ENCODE assay signal across 19 cellular contexts in genomic region chr13:39159971-39160370, GRCh38.
"Had no signal": no experiment of that assay in that cellular context is flagged by ENCODE, and none has a peak within 500 bp of the region (broad histone marks: within the 10 kb centered on the region; RNA-seq: fewer than 3 reads in every experiment).

No MANE protein-coding gene starts in this region.

- ATAC-seq: left colon; lower lobe of right lung; mucosa of descending colon; right lobe of liver; stimulated activated naive CD8-positive, alpha-beta T cell treated with anti-CD3 and anti-CD28 coated beads, Interleukin-15, amount 100 ng/mL, for 72 hours had no signal

- DNase-seq: activated CD4-positive, alpha-beta T cell treated with anti-CD3 and anti-CD28 coated beads, Interleukin-2, amount 10 ng/mL, durations not matched to agents 7 days and 5 days; activated CD4-positive, CD25-positive, alpha-beta regulatory T cell treated with anti-CD3 and anti-CD28 coated beads, Interleukin-2, amount 50 U/mL, for 72 hours; activated gamma-delta T cell treated with Interleukin-2 at 50 U/mL for 16 hours; activated T-cell treated with anti-CD3 and anti-CD28 coated beads, Interleukin-2, amount 50 U/mL, for 1 hour; amniotic stem cell; effector CD8-positive, alpha-beta T cell; erythroblast; foreskin fibroblast; heart right ventricle; islet precursor cell; left colon; lower lobe of right lung; mesendoderm; mucosa of descending colon; nephron progenitor cell; occipital lobe; right lobe of liver; stimulated activated naive CD8-positive, alpha-beta T cell treated with anti-CD3 and anti-CD28 coated beads, Interleukin-15, amount 100 ng/mL, for 72 hours; WERI-Rb-1 had no signal
